In genomic region chr14:61911534-61911933, GRCh38 we compare ENCODE assay signal across 15 cellular contexts.
DNase-seq lines count a peak whose midpoint lies in the region; ATAC-seq and TF ChIP-seq lines count a peak whose summit lies in the region.
"Had no signal": no experiment of that assay in that cellular context is flagged by ENCODE, and none has a peak within 500 bp of the region (broad histone marks: within the 10 kb centered on the region; RNA-seq: fewer than 3 reads in every experiment).

No MANE protein-coding gene starts in this region.

- H3K9me2 ChIP-seq in HCT116 (ENCODE audit: insufficient read depth) (no peaks in the 10 kb centered on the region), neural cell (ENCODE audit: insufficient read depth, low read length) (no peaks in the 10 kb centered on the region)

- no peak overlapping the region for H3K9ac ChIP-seq in HCT116 (ENCODE audit: low read length)
- H3K9ac ChIP-seq in neural cell (ENCODE audit: low read length) = peak overlapping the region; percentile 49

- peak; percentile 57 for TF ChIP-seq EP300 in neural cell (conservative IDR thresholded peaks at IDR 0.05; ENCODE audit: poor library complexity, severe bottlenecking)

- H3K4me3 ChIP-seq in HCT116 (replicated peaks in 1 of 2; ENCODE audit: low read depth in 1 of 2, low read length in 2 of 2) = no peak overlapping the region
- peak overlapping the region; percentile 32 for H3K4me3 ChIP-seq in neural cell (ENCODE audit: low read length)
- H3K4me3 ChIP-seq: ascending aorta, lower lobe of right lung had no signal

- H3K4me1 ChIP-seq in HCT116 (ENCODE audit: control insufficient read depth in 1 of 2, insufficient read depth in 2 of 2, low read length in 2 of 2) = no peaks in the 10 kb centered on the region
- H3K4me1 ChIP-seq: ascending aorta, lower lobe of right lung had no signal

- no peak for ATAC-seq in HCT116
- no peak for ATAC-seq in HG02610 (IDR thresholded peaks at IDR 0.05; ENCODE audit: unreplicated experiment)
- ATAC-seq: lower lobe of right lung had no signal

- H3K79me2 ChIP-seq in HCT116 (ENCODE audit: insufficient read depth, low read length) (no peaks in the 10 kb centered on the region), neural cell (replicated peaks; ENCODE audit: insufficient read depth, low read length) (no peaks in the 10 kb centered on the region)

- CTCF ChIA-PET in HCT116 (lab: Charles Lee) = interaction anchor here (0.8 kb wide), 1 partner anchor 13 kb away, joined by 3 read pairs; no protein-coding TSS in a partner anchor

- POLR2A ChIA-PET in HCT116 (lab: Charles Lee) = no interaction called here

- H3K27me3 ChIP-seq in HCT116 (ENCODE audit: insufficient read depth, low read length) = peaks cover 67% of the 10 kb centered on the region
- no peaks in the 10 kb centered on the region for H3K27me3 ChIP-seq in neural cell (ENCODE audit: insufficient read depth, low read depth, low read length)
- H3K27me3 ChIP-seq: ascending aorta had no signal

- intact Hi-C loops in HCT116 (cut with micrococcal nuclease) = no loop called here

- H3K36me3 ChIP-seq in HCT116 (ENCODE audit: control insufficient read depth in 1 of 2, insufficient read depth in 2 of 2, low read length in 2 of 2) = no peaks in the 10 kb centered on the region
- no peaks in the 10 kb centered on the region for H3K36me3 ChIP-seq in neural cell (ENCODE audit: insufficient read depth, low read length)
- H3K36me3 ChIP-seq: ascending aorta, lower lobe of right lung had no signal

- BruUV-seq in HCT116 (replicated peaks; lab: Mats Ljungman, UMichigan) = no TSS peak

- H2AFZ ChIP-seq in HCT116 (ENCODE audit: low read depth, low read length, poor library complexity, severe bottlenecking) (no peak overlapping the region), neural cell (ENCODE audit: low read depth, low read length) (peak overlapping the region; percentile 18)

- RAD21 ChIA-PET in HCT116 (lab: Charles Lee; ENCODE audit: low non-redundant PET in 1 of 2, low total read pairs in 2 of 2, uncharacterized antibody in 2 of 2, unreplicated experiment in 2 of 2) = no interaction called here

- TF ChIP-seq RAD21 in HCT116 (IDR thresholded peaks at IDR 0.05; ENCODE audit: low read depth) (no peak), neural cell (conservative IDR thresholded peaks at IDR 0.05) (no peak)

- DNase-seq in COR-L47 (lab: John Stamatoyannopoulos, UW) (peak; percentile 55), HCT116 (ENCODE audit: low read depth, low spot score) (no peak), NCI-H774 (lab: John Stamatoyannopoulos, UW) (peak; percentile 13), pons (ENCODE audit: low spot score) (no peak), NCI-H524 treated with DMSO at 0.1 percent for 48 hours (lab: John Stamatoyannopoulos, UW) (no peak)
- DNase-seq: activated CD4-positive, alpha-beta T cell treated with anti-CD3 and anti-CD28 coated beads, Interleukin-2, amount 50 U/mL, for 4 hours; activated naive CD4-positive, alpha-beta T cell treated with Interleukin-2 at 50 U/mL for 16 hours; activated T-cell treated with anti-CD3 and anti-CD28 coated beads for 4 hours; lower lobe of right lung; NCI-H2227 treated with DMSO at 0.1 percent for 48 hours; stimulated activated CD4-positive, alpha-beta T cell treated with anti-CD3 and anti-CD28 coated beads, Interleukin-2, amount 100 ng/mL, for 48 hours had no signal

- H3K27ac ChIP-seq in HCT116 (ENCODE audit: low read depth, low read length) = no peak overlapping the region
- H3K27ac ChIP-seq in neural cell (ENCODE audit: low read length) = peak overlapping the region; percentile 85
- H3K27ac ChIP-seq: ascending aorta, HL-60, lower lobe of right lung had no signal

- TF ChIP-seq CTCF in HCT116 (IDR thresholded peaks at IDR 0.05 in 2 of 3, conservative IDR thresholded peaks at IDR 0.05 in 1 of 3; ENCODE audit: borderline replicate concordance in 1 of 3, insufficient read depth in 1 of 3, low read depth in 2 of 3, low read length in 2 of 3) = no peak
- no peak for TF ChIP-seq CTCF in neural cell (IDR thresholded peaks at IDR 0.05; ENCODE audit: poor library complexity, severe bottlenecking)

- H3K4me2 ChIP-seq in HCT116 (ENCODE audit: low read length) (no peak overlapping the region), neural cell (ENCODE audit: low read length) (peak overlapping the region; percentile 66)

- no peak for TF ChIP-seq POLR2A in HCT116 (IDR thresholded peaks at IDR 0.05; ENCODE audit: borderline replicate concordance, extremely low read depth, insufficient read depth, insufficient read length)

- H3F3A ChIP-seq in neural cell (ENCODE audit: insufficient read depth, low read length, poor library complexity, severe bottlenecking) = no peaks in the 10 kb centered on the region

- no peaks in the 10 kb centered on the region for H4K20me1 ChIP-seq in HCT116 (ENCODE audit: insufficient read depth)
- no peaks in the 10 kb centered on the region for H4K20me1 ChIP-seq in neural cell (ENCODE audit: insufficient read depth)

- no peaks in the 10 kb centered on the region for H3K9me3 ChIP-seq in HCT116 (ENCODE audit: control insufficient read depth in 1 of 2, insufficient read depth in 1 of 2, low read depth in 1 of 2, low read length in 2 of 2)
- H3K9me3 ChIP-seq in neural cell (ENCODE audit: low read length) = no peaks in the 10 kb centered on the region
- H3K9me3 ChIP-seq: ascending aorta, lower lobe of right lung had no signal

TF ChIP-seq in HCT116, 20 proteins besides CTCF, POLR2A, EP300 and RAD21:
- TF ChIP-seq, protein P1, sequence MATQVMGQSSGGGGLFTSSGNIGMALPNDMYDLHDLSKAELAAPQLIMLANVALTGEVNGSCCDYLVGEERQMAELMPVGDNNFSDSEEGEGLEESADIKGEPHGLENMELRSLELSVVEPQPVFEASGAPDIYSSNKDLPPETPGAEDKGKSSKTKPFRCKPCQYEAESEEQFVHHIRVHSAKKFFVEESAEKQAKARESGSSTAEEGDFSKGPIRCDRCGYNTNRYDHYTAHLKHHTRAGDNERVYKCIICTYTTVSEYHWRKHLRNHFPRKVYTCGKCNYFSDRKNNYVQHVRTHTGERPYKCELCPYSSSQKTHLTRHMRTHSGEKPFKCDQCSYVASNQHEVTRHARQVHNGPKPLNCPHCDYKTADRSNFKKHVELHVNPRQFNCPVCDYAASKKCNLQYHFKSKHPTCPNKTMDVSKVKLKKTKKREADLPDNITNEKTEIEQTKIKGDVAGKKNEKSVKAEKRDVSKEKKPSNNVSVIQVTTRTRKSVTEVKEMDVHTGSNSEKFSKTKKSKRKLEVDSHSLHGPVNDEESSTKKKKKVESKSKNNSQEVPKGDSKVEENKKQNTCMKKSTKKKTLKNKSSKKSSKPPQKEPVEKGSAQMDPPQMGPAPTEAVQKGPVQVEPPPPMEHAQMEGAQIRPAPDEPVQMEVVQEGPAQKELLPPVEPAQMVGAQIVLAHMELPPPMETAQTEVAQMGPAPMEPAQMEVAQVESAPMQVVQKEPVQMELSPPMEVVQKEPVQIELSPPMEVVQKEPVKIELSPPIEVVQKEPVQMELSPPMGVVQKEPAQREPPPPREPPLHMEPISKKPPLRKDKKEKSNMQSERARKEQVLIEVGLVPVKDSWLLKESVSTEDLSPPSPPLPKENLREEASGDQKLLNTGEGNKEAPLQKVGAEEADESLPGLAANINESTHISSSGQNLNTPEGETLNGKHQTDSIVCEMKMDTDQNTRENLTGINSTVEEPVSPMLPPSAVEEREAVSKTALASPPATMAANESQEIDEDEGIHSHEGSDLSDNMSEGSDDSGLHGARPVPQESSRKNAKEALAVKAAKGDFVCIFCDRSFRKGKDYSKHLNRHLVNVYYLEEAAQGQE (IDR thresholded peaks at IDR 0.05; ENCODE audit: low read depth) = no peak
- TF ChIP-seq EZH2 (IDR thresholded peaks at IDR 0.05) = 0 out of 2 replicates have a peak, but pooled peaks have one; percentile 85

TF ChIP-seq in neural cell, 6 proteins besides CTCF, POLR2A, EP300 and RAD21:
- TF ChIP-seq, protein P1 (IDR thresholded peaks at IDR 0.05; ENCODE audit: borderline replicate concordance) = peak; percentile 20
- TF ChIP-seq POLR2AphosphoS5 (IDR thresholded peaks at IDR 0.05) = peak; percentile 7
- TF ChIP-seq SMC3 (conservative IDR thresholded peaks at IDR 0.05; ENCODE audit: poor library complexity) = no peak
- no peak for TF ChIP-seq MXI1 (conservative IDR thresholded peaks at IDR 0.05; ENCODE audit: poor library complexity, severe bottlenecking)
- TF ChIP-seq EZH2 (IDR thresholded peaks at IDR 0.05; ENCODE audit: borderline replicate concordance, insufficient read depth, low read length, poor library complexity, severe bottlenecking) = no peak
- TF ChIP-seq TAF1 (IDR thresholded peaks at IDR 0.05; ENCODE audit: low read depth) = no peak

Comparison
In these comparisons a context has a peak if more than half of its experiments do, and no peak if none do; other contexts are left out.
1. DNase-seq: peak in COR-L47 (single experiment) and NCI-H774 (single experiment); none in HCT116 (single experiment), pons (single experiment) and NCI-H524 treated with DMSO at 0.1 percent for 48 hours (single experiment).